In the genomic region with DNA sequence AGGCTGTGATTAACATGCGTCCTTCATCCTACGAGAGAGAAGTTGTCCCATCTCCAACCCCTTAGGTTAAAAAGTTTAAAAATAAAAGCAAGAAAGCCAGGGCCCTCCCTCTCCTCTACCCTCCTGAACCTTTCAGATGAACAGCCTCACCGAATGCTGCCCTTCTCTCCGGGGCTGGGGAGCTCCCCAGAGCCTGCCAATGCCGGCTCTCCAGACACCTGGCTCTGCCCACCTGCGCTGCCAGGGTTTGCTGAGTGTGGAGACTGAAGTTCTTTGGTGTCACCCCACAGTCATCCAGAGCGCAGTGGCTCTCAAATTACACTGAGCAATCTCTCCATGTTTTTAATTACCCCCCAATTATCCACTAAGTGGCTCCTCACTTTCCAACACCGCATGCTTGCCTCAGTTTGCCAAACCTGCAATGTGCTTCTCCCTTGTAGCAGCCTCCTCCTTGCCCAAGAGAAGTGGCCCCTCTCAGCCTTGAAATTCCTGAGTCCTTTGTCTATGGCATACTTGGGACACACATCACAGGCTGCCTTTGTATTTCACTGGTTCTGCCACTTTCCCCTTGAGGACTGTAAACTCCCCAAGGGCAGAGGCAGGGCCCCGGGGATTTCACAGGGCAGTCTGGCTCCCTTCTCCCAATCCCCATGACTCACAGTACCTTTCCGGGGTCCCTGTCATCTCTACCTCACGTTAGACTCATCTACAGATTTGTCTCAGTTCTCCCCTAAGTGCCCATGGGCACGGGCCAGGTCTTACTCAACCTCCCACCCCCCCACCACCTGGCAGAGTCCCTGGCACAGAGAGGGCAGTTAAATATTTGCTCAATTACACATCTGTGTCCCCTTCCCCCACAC, we compare ENCODE assay signal across 8 cellular contexts. TPM values are rescaled to one million over a fixed set of nuclear protein-coding genes. Genes with fewer than 3 reads are reported as not detected.
DNase-seq lines count a peak whose midpoint lies in the region; ATAC-seq and TF ChIP-seq lines count a peak whose summit lies in the region.

No MANE protein-coding gene starts in this region.

- H3K36me3 Mint-ChIP-seq in Calu3 (ENCODE audit: insufficient read depth, unreplicated experiment): peaks cover 71% of the 10 kb centered on the region
- peaks cover 46% of the 10 kb centered on the region for H3K36me3 Mint-ChIP-seq in activated CD4-positive, alpha-beta memory T cell treated with anti-CD3 and anti-CD28 coated beads, Interleukin-2, amount 10 ng/mL, durations not matched to agents 7 days and 5 days (ENCODE audit: low read depth)
- peaks cover 18% of the 10 kb centered on the region for H3K36me3 Mint-ChIP-seq in endothelial cell (ENCODE audit: low read depth, unreplicated experiment)
- H3K36me3 Mint-ChIP-seq in natural killer cell treated with Interleukin-12 subunit alpha and Interleukin-12 subunit beta and Interleukin-15 and Interleukin-18, amount 100 ng/mL, for 72 hours: peaks cover 16% of the 10 kb centered on the region
- peaks cover 8% of the 10 kb centered on the region for H3K36me3 Mint-ChIP-seq in type B pancreatic cell

- TF ChIP-seq CTCF in Calu3 (IDR thresholded peaks at IDR 0.05; ENCODE audit: unreplicated experiment): no peak
- TF ChIP-seq CTCF in NB4 (IDR thresholded peaks at IDR 0.05; ENCODE audit: low read depth, low read length): no peak
- no peak for TF ChIP-seq CTCF in endothelial cell (IDR thresholded peaks at IDR 0.05; ENCODE audit: unreplicated experiment)
- TF ChIP-seq CTCF in type B pancreatic cell (conservative IDR thresholded peaks at IDR 0.05): no peak

- DNase-seq in Calu3 (peak; percentile 79), NB4 (ENCODE audit: low read depth) (peak; percentile 76), endothelial cell (ENCODE audit: low spot score) (no peak), type B pancreatic cell (ENCODE audit: extremely low spot score, unreplicated experiment) (no peak), ureter (ENCODE audit: low spot score) (no peak)
- DNase-seq in activated CD4-positive, alpha-beta memory T cell treated with anti-CD3 and anti-CD28 coated beads, Interleukin-2, amount 10 ng/mL, durations not matched to agents 7 days and 5 days: peak; percentile 42
- DNase-seq in natural killer cell treated with Interleukin-12 subunit alpha and Interleukin-12 subunit beta and Interleukin-15 and Interleukin-18, amount 100 ng/mL, for 72 hours (ENCODE audit: low spot score): peak; percentile 86

- H3K4me3 ChIP-seq in NB4 (ENCODE audit: low read depth, low read length): peak overlapping the region; percentile 91

- peak in 1 of 2 donors; percentile 3 for ATAC-seq in natural killer cell treated with Interleukin-12 subunit alpha and Interleukin-12 subunit beta and Interleukin-15 and Interleukin-18, amount 100 ng/mL, for 72 hours
- no peak for ATAC-seq in HG03045 (IDR thresholded peaks at IDR 0.05; ENCODE audit: unreplicated experiment)

- H3K4me3 Mint-ChIP-seq in Calu3 (ENCODE audit: low read depth, unreplicated experiment): peak overlapping the region; percentile 73
- peak overlapping the region; percentile 81 for H3K4me3 Mint-ChIP-seq in activated CD4-positive, alpha-beta memory T cell treated with anti-CD3 and anti-CD28 coated beads, Interleukin-2, amount 10 ng/mL, durations not matched to agents 7 days and 5 days
- H3K4me3 Mint-ChIP-seq in endothelial cell (ENCODE audit: unreplicated experiment): peak overlapping the region; percentile 98
- H3K4me3 Mint-ChIP-seq in natural killer cell treated with Interleukin-12 subunit alpha and Interleukin-12 subunit beta and Interleukin-15 and Interleukin-18, amount 100 ng/mL, for 72 hours: peak overlapping the region; percentile 89
- peak overlapping the region; percentile 87 for H3K4me3 Mint-ChIP-seq in type B pancreatic cell

- H3K4me1 Mint-ChIP-seq in Calu3 (ENCODE audit: low read depth, unreplicated experiment): peaks cover 35% of the 10 kb centered on the region
- H3K4me1 Mint-ChIP-seq in activated CD4-positive, alpha-beta memory T cell treated with anti-CD3 and anti-CD28 coated beads, Interleukin-2, amount 10 ng/mL, durations not matched to agents 7 days and 5 days: peaks cover 63% of the 10 kb centered on the region
- H3K4me1 Mint-ChIP-seq in endothelial cell (ENCODE audit: unreplicated experiment): peaks cover 35% of the 10 kb centered on the region
- peaks cover 41 to 45% of the 10 kb centered on the region in 2 donors for H3K4me1 Mint-ChIP-seq in natural killer cell treated with Interleukin-12 subunit alpha and Interleukin-12 subunit beta and Interleukin-15 and Interleukin-18, amount 100 ng/mL, for 72 hours (ENCODE audit: low read depth in 2 of 2)
- H3K4me1 Mint-ChIP-seq in type B pancreatic cell (ENCODE audit: unreplicated experiment): peaks cover 29% of the 10 kb centered on the region

- H3K9me3 Mint-ChIP-seq in Calu3 (ENCODE audit: low read depth, unreplicated experiment) (no peaks in the 10 kb centered on the region), endothelial cell (ENCODE audit: unreplicated experiment) (peaks cover 5% of the 10 kb centered on the region), type B pancreatic cell (no peaks in the 10 kb centered on the region)
- H3K9me3 Mint-ChIP-seq in activated CD4-positive, alpha-beta memory T cell treated with anti-CD3 and anti-CD28 coated beads, Interleukin-2, amount 10 ng/mL, durations not matched to agents 7 days and 5 days: no peaks in the 10 kb centered on the region
- no peaks in the 10 kb centered on the region for H3K9me3 Mint-ChIP-seq in natural killer cell treated with Interleukin-12 subunit alpha and Interleukin-12 subunit beta and Interleukin-15 and Interleukin-18, amount 100 ng/mL, for 72 hours

- H3K27ac Mint-ChIP-seq in Calu3 (ENCODE audit: unreplicated experiment) (peak overlapping the region; percentile 79), endothelial cell (ENCODE audit: unreplicated experiment) (peak overlapping the region; percentile 96), type B pancreatic cell (peak overlapping the region; percentile 96)
- peak overlapping the region; percentile 95 for H3K27ac Mint-ChIP-seq in activated CD4-positive, alpha-beta memory T cell treated with anti-CD3 and anti-CD28 coated beads, Interleukin-2, amount 10 ng/mL, durations not matched to agents 7 days and 5 days
- peak overlapping the region; percentile 93 to 94 for H3K27ac Mint-ChIP-seq in natural killer cell treated with Interleukin-12 subunit alpha and Interleukin-12 subunit beta and Interleukin-15 and Interleukin-18, amount 100 ng/mL, for 72 hours

- CTCF ChIA-PET in Calu3 (lab: Charles Lee): interaction anchor here (0.8 to 2.7 kb wide), 4 partner anchors 10 to 80 kb away, joined by 3 to 9 read pairs (median 6); no protein-coding TSS in a partner anchor
- CTCF ChIA-PET in activated CD4-positive, alpha-beta memory T cell treated with anti-CD3 and anti-CD28 coated beads, Interleukin-2, amount 10 ng/mL, durations not matched to agents 7 days and 5 days (lab: Charles Lee): interaction anchor here (0.6 to 3.0 kb wide), 18 partner anchors 10 to 102 kb away, joined by 3 to 20 read pairs (median 4); no protein-coding TSS in a partner anchor

- H3K27me3 Mint-ChIP-seq in Calu3 (ENCODE audit: unreplicated experiment) (no peaks in the 10 kb centered on the region), endothelial cell (ENCODE audit: unreplicated experiment) (peaks cover 12% of the 10 kb centered on the region), type B pancreatic cell (no peaks in the 10 kb centered on the region)
- H3K27me3 Mint-ChIP-seq in activated CD4-positive, alpha-beta memory T cell treated with anti-CD3 and anti-CD28 coated beads, Interleukin-2, amount 10 ng/mL, durations not matched to agents 7 days and 5 days: no peaks in the 10 kb centered on the region
- H3K27me3 Mint-ChIP-seq in natural killer cell treated with Interleukin-12 subunit alpha and Interleukin-12 subunit beta and Interleukin-15 and Interleukin-18, amount 100 ng/mL, for 72 hours: no peaks in the 10 kb centered on the region

- POLR2A ChIA-PET in activated CD4-positive, alpha-beta memory T cell treated with anti-CD3 and anti-CD28 coated beads, Interleukin-2, amount 10 ng/mL, durations not matched to agents 7 days and 5 days (lab: Charles Lee): interaction anchor here (0.6 to 7.2 kb wide), 25 partner anchors 9 to 121 kb away, joined by 3 to 101 read pairs (median 7); partner anchors contain the start of genes FOXRED2 and TXN2

- intact Hi-C loops in Calu3 (cut with micrococcal nuclease; ENCODE audit: unreplicated experiment): loop anchor here (5.0 kb wide), 2 partner anchors 67 to 82 kb away; no protein-coding TSS in a partner anchor

- BruUV-seq in Calu3 (replicated peaks; lab: Mats Ljungman, UMichigan): TSS peak; percentile 27

- no peak for TF ChIP-seq POLR2A in NB4 (IDR thresholded peaks at IDR 0.05; ENCODE audit: extremely low read depth, insufficient read length)

RNA-seq across cellular contexts. Expression of gene MYH9, which starts 2.0 kb away (rescaled TPM):
- total RNA-seq in Calu3 (2022): 526 and 606 TPM in 2 replicates
- total RNA-seq in activated CD4-positive, alpha-beta memory T cell treated with anti-CD3 and anti-CD28 coated beads, Interleukin-2, amount 10 ng/mL, durations not matched to agents 7 days and 5 days: 100 to 1,000 TPM; 840 to 865 TPM
- total RNA-seq in endothelial cell (ENCODE audit: unreplicated experiment): 931 TPM
- 100 to 1,000 TPM; 623 to 642 TPM for total RNA-seq in natural killer cell treated with Interleukin-12 subunit alpha and Interleukin-12 subunit beta and Interleukin-15 and Interleukin-18, amount 100 ng/mL, for 72 hours
- 277 and 364 TPM in 2 replicates for total RNA-seq in type B pancreatic cell (ENCODE audit: low replicate concordance)
- 810 TPM for total RNA-seq in ureter

Comparison
In these comparisons a context has a peak if more than half of its experiments do, and no peak if none do; other contexts are left out.
1. DNase-seq: peak in Calu3 (single experiment), NB4 (single experiment), activated CD4-positive, alpha-beta memory T cell treated with anti-CD3 and anti-CD28 coated beads, Interleukin-2, amount 10 ng/mL, durations not matched to agents 7 days and 5 days (single experiment) and natural killer cell treated with Interleukin-12 subunit alpha and Interleukin-12 subunit beta and Interleukin-15 and Interleukin-18, amount 100 ng/mL, for 72 hours (single experiment); none in endothelial cell (single experiment), type B pancreatic cell (single experiment) and ureter (single experiment).
2. Peak in every context shown above with its lines, with median percentiles within 50 percentile points of each other: H3K27ac Mint-ChIP-seq and H3K4me3 Mint-ChIP-seq.